31 cellular contexts compared by ENCODE assay signal in genomic region chr16:66091462-66091861, GRCh38.
A peak's percentile ranks its signal among the peaks of the same experiment; 100 is the strongest.
DNase-seq lines count a peak whose midpoint lies in the region; ATAC-seq and TF ChIP-seq lines count a peak whose summit lies in the region.
"Had no signal": no experiment of that assay in that cellular context is flagged by ENCODE, and none has a peak within 500 bp of the region (broad histone marks: within the 10 kb centered on the region; RNA-seq: fewer than 3 reads in every experiment).

No MANE protein-coding gene starts in this region.

- no peaks in the 10 kb centered on the region for H3K36me3 ChIP-seq in cardiac muscle cell
- no peaks in the 10 kb centered on the region for H3K36me3 ChIP-seq in esophagus muscularis mucosa
- no peaks in the 10 kb centered on the region for H3K36me3 ChIP-seq in vagina
- H3K36me3 ChIP-seq in SJCRH30: no peaks in the 10 kb centered on the region
- H3K36me3 ChIP-seq: HAP-1, neutrophil, Peyer's patch, prostate gland, right lobe of liver had no signal

- H3K4me3 ChIP-seq in cardiac muscle cell (no peak overlapping the region), esophagus muscularis mucosa (no peak overlapping the region), vagina (no peak overlapping the region), SJCRH30 (no peak overlapping the region)
- H3K4me3 ChIP-seq: body of pancreas, dorsolateral prefrontal cortex, HAP-1, Peyer's patch, prostate gland, right lobe of liver had no signal

- H3K27me3 ChIP-seq in cardiac muscle cell (no peaks in the 10 kb centered on the region), esophagus muscularis mucosa (no peaks in the 10 kb centered on the region), vagina (no peaks in the 10 kb centered on the region), SJCRH30 (no peaks in the 10 kb centered on the region)
- H3K27me3 ChIP-seq: body of pancreas, foreskin keratinocyte, neutrophil, Peyer's patch, right lobe of liver had no signal

- TF ChIP-seq EP300 in esophagus muscularis mucosa (IDR thresholded peaks at IDR 0.05): no peak

- ATAC-seq in left ventricle myocardium superior (no peak), GM19455 (IDR thresholded peaks at IDR 0.05; ENCODE audit: unreplicated experiment) (no peak)
- ATAC-seq: activated T-cell treated with anti-CD3 and anti-CD28 coated beads, Interleukin-2, amount 50 U/mL, for 72 hours; body of pancreas; foreskin keratinocyte; HepG2; right lobe of liver; stimulated activated memory B cell treated with anti-CD40 and anti-IgM and Interleukin-4, amounts not matched to agents 10 μg/mL and 1 μg/mL and 100 μg/mL, for 72 hours had no signal

- H3K27ac ChIP-seq in cardiac muscle cell (peak overlapping the region; percentile 82), esophagus muscularis mucosa (replicated peaks in 1 of 4) (no peak overlapping the region), vagina (peak overlapping the region; percentile 37), SJCRH30 (no peak overlapping the region)
- H3K27ac ChIP-seq: 22Rv1, body of pancreas, dorsolateral prefrontal cortex, foreskin keratinocyte, neutrophil, Peyer's patch, prostate gland, right lobe of liver had no signal

- TF ChIP-seq POLR2A in esophagus muscularis mucosa (IDR thresholded peaks at IDR 0.05; ENCODE audit: low read depth) (no peak), vagina (IDR thresholded peaks at IDR 0.05) (no peak)

- H3K9me3 ChIP-seq in cardiac muscle cell (ENCODE audit: low read depth): no peaks in the 10 kb centered on the region
- no peaks in the 10 kb centered on the region for H3K9me3 ChIP-seq in esophagus muscularis mucosa
- H3K9me3 ChIP-seq in vagina: no peaks in the 10 kb centered on the region
- H3K9me3 ChIP-seq in SJCRH30 (replicated peaks): no peaks in the 10 kb centered on the region
- H3K9me3 ChIP-seq: body of pancreas, HAP-1, neutrophil, Peyer's patch, prostate gland, right lobe of liver had no signal

- intact Hi-C loops in left ventricle myocardium superior (cut with micrococcal nuclease): no loop called here
- intact Hi-C loops in esophagus muscularis mucosa (cut with DNase I): no loop called here
- intact Hi-C loops in vagina (cut with DNase I): no loop called here

- DNase-seq in cardiac muscle cell (ENCODE audit: low read depth in 1 of 2, low spot score in 1 of 2) (peak in 1 of 2 donors; percentile 56), left ventricle myocardium superior (no peak), esophagus muscularis mucosa (ENCODE audit: extremely low spot score) (peak; percentile 21), iris pigment epithelial cell (ENCODE audit: low read depth) (peak; percentile 49), vagina (ENCODE audit: extremely low spot score in 2 of 2) (no peak), SJCRH30 (no peak)
- no peak for DNase-seq in stimulated activated CD4-positive, alpha-beta T cell treated with anti-CD3 and anti-CD28 coated beads, Interleukin-12 subunit alpha, Interleukin-12 subunit beta, amount 100 ng/mL, for 4 hours
- DNase-seq: activated CD4-positive, alpha-beta T cell treated with anti-CD3 and anti-CD28 coated beads, Interleukin-2, amount 50 U/mL, for 48 hours; activated CD4-positive, CD25-positive, alpha-beta regulatory T cell treated with anti-CD3 and anti-CD28 coated beads, Interleukin-2, amount 50 U/mL, for 72 hours; activated naive CD4-positive, alpha-beta T cell; activated T-cell treated with anti-CD3 and anti-CD28 coated beads, Interleukin-2, amount 50 U/mL, for 72 hours; body of pancreas; DMS153; dorsolateral prefrontal cortex; foreskin keratinocyte; head of caudate nucleus; Kasumi-1; NCI-H146; NCI-H446 treated with DMSO at 0.1 percent for 48 hours; NCI-H82; Peyer's patch; right lobe of liver; SHP77; substantia nigra had no signal

- H3K4me1 ChIP-seq in cardiac muscle cell (ENCODE audit: low read depth) (peaks cover 18% of the 10 kb centered on the region), esophagus muscularis mucosa (peaks cover 0 to 10% (median 4%) of the 10 kb centered on the region in 4 donors), vagina (peaks cover 9% of the 10 kb centered on the region), SJCRH30 (no peaks in the 10 kb centered on the region)
- H3K4me1 ChIP-seq: body of pancreas, foreskin keratinocyte, HAP-1, Peyer's patch, prostate gland, right lobe of liver had no signal

- TF ChIP-seq CTCF in cardiac muscle cell (IDR thresholded peaks at IDR 0.05; ENCODE audit: low read depth, low read length) (no peak), esophagus muscularis mucosa (IDR thresholded peaks at IDR 0.05) (no peak), vagina (IDR thresholded peaks at IDR 0.05) (no peak)

Comparison
In these comparisons a context has a peak if more than half of its experiments do, and no peak if none do; other contexts are left out.
1. DNase-seq: peak in esophagus muscularis mucosa (single experiment) and iris pigment epithelial cell (single experiment); none in left ventricle myocardium superior (single experiment), vagina (0 of 2), SJCRH30 (0 of 2) and stimulated activated CD4-positive, alpha-beta T cell treated with anti-CD3 and anti-CD28 coated beads, Interleukin-12 subunit alpha, Interleukin-12 subunit beta, amount 100 ng/mL, for 4 hours (single experiment).
2. H3K27ac ChIP-seq: peak in cardiac muscle cell (single experiment) and vagina (single experiment); none in esophagus muscularis mucosa (0 of 4) and SJCRH30 (single experiment).